8 cellular contexts compared by ENCODE assay signal in the genomic region with DNA sequence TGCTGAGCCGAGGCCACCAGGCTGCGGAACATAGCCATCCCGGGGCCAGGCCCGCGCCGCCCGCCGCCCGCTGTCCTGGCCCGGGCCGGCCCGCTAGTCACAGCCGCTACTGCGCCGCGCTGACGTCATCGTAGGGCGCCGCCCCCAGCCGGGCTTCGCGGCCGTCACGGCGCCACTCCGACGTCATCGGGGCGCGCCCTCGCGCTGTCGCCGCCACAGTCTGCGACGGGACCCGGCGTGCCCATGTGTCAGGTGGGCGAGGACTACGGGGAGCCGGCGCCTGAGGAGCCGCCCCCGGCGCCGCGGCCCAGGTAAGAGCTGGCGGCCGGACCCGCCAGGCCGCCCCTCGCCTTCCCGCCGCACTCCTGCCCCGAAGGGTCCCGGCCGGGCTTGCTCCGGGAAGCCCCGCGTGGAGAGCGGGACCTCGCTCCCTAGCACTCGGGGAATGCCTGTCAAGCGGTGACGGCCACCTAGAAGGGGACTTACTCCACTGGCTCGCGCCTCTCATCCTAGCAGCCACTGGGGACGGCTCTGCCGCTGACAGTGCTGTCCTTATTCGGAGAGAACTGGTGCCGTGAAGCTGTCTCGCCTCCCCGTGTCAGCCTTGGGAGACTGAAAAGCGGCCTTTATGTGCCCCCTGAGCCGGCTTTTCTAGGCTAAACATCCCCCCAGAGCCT. TPM values are rescaled to one million over a fixed set of nuclear protein-coding genes. Genes with fewer than 3 reads are reported as not detected.
DNase-seq lines count a peak whose midpoint lies in the region; ATAC-seq, FAIRE-seq and TF ChIP-seq lines count a peak whose summit lies in the region.

A gene (plus strand): TSS at position 216 of the 677 bp plus-strand sequence. CDS start 28 bp downstream, at position 244.
A gene with protein sequence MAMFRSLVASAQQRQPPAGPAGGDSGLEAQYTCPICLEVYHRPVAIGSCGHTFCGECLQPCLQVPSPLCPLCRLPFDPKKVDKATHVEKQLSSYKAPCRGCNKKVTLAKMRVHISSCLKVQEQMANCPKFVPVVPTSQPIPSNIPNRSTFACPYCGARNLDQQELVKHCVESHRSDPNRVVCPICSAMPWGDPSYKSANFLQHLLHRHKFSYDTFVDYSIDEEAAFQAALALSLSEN (minus strand): TSS at position 121 of the 677 bp plus-strand sequence. CDS start 83 bp downstream, at position 38.

- peak; percentile 61 for ATAC-seq in GM21390 (IDR thresholded peaks at IDR 0.05; ENCODE audit: unreplicated experiment)
- peak; percentile 84 for ATAC-seq in naive thymus-derived CD4-positive, alpha-beta T cell
- peak; percentile 86 for ATAC-seq in stimulated activated memory B cell treated with anti-CD40 and anti-IgM and Interleukin-4, amounts not matched to agents 10 μg/mL and 1 μg/mL and 100 μg/mL, for 72 hours

- no peaks in the 10 kb centered on the region for H3K27me3 Mint-ChIP-seq in naive thymus-derived CD4-positive, alpha-beta T cell
- H3K27me3 Mint-ChIP-seq in stimulated activated memory B cell treated with anti-CD40 and anti-IgM and Interleukin-4, amounts not matched to agents 10 μg/mL and 1 μg/mL and 100 μg/mL, for 72 hours: no peaks in the 10 kb centered on the region

- no peaks in the 10 kb centered on the region for H3K9me3 ChIP-seq in HUES64 (ENCODE audit: insufficient read depth, low read depth, low read length)
- H3K9me3 ChIP-seq in fibroblast of lung (ENCODE audit: control insufficient read depth, insufficient read depth, low read depth, low read length): no peaks in the 10 kb centered on the region
- no peaks in the 10 kb centered on the region for H3K9me3 ChIP-seq in naive thymus-derived CD4-positive, alpha-beta T cell (ENCODE audit: control insufficient read depth in 2 of 3, low read length in 3 of 3)

- H3K4me1 Mint-ChIP-seq in naive thymus-derived CD4-positive, alpha-beta T cell: peaks cover 31 to 45% (median 41%) of the 10 kb centered on the region in 7 donors
- H3K4me1 Mint-ChIP-seq in stimulated activated memory B cell treated with anti-CD40 and anti-IgM and Interleukin-4, amounts not matched to agents 10 μg/mL and 1 μg/mL and 100 μg/mL, for 72 hours: peaks cover 70% of the 10 kb centered on the region

- H3K36me3 ChIP-seq in HUES64 (ENCODE audit: insufficient read depth, low read length): no peaks in the 10 kb centered on the region
- H3K36me3 ChIP-seq in fibroblast of lung (ENCODE audit: control insufficient read depth, insufficient read depth, low read length): peaks cover 7% of the 10 kb centered on the region
- H3K36me3 ChIP-seq in naive thymus-derived CD4-positive, alpha-beta T cell (ENCODE audit: control insufficient read depth in 2 of 3, insufficient read depth in 3 of 3, low read length in 3 of 3): peaks cover 0 to 21% (median 0%) of the 10 kb centered on the region in 3 experiments

- CTCF ChIA-PET in naive thymus-derived CD4-positive, alpha-beta T cell (lab: Charles Lee): interaction anchor here (1.2 kb wide), 1 partner anchor 21 kb away, joined by 5 read pairs; no protein-coding TSS in a partner anchor

- no peaks in the 10 kb centered on the region for H3K27me3 ChIP-seq in HUES64 (ENCODE audit: insufficient read depth, low read length)
- no peaks in the 10 kb centered on the region for H3K27me3 ChIP-seq in fibroblast of lung (ENCODE audit: control insufficient read depth, insufficient read depth, low read length)
- no peaks in the 10 kb centered on the region for H3K27me3 ChIP-seq in naive thymus-derived CD4-positive, alpha-beta T cell (ENCODE audit: control insufficient read depth in 2 of 2, insufficient read depth in 2 of 2, low read length in 2 of 2)

- peak within 1 kb of the TSS; percentile 95 for H3K4me2 ChIP-seq in fibroblast of lung (ENCODE audit: extremely low read depth, insufficient read depth, low read length)

- peak within 1 kb of the TSS; percentile 78 for H3K9ac ChIP-seq in HUES64 (ENCODE audit: low read depth, low read length)
- H3K9ac ChIP-seq in fibroblast of lung (ENCODE audit: insufficient read depth, low read length): peak within 1 kb of the TSS; percentile 85

- no peaks in the 10 kb centered on the region for H3K9me3 Mint-ChIP-seq in naive thymus-derived CD4-positive, alpha-beta T cell
- no peaks in the 10 kb centered on the region for H3K9me3 Mint-ChIP-seq in stimulated activated memory B cell treated with anti-CD40 and anti-IgM and Interleukin-4, amounts not matched to agents 10 μg/mL and 1 μg/mL and 100 μg/mL, for 72 hours

- peak within 1 kb of the TSS; percentile 90 for H3K4me3 ChIP-seq in HUES64 (ENCODE audit: low read length)
- H3K4me3 ChIP-seq in fibroblast of lung (replicated peaks in 1 of 4; ENCODE audit: control extremely low read depth in 1 of 4, insufficient read depth in 1 of 4, low read depth in 3 of 4, low read length in 4 of 4): peak within 1 kb of the TSS; percentile 79 to 91 (median 87)
- H3K4me3 ChIP-seq in naive thymus-derived CD4-positive, alpha-beta T cell (ENCODE audit: low read length): peak within 1 kb of the TSS; percentile 79

- H3K79me2 ChIP-seq in fibroblast of lung (ENCODE audit: control insufficient read depth, insufficient read depth, low read length): peaks cover 43% of the 10 kb centered on the region

- peak within 1 kb of the TSS; percentile 40 for H2AFZ ChIP-seq in fibroblast of lung (ENCODE audit: low read length)

- peak within 1 kb of the TSS; percentile 85 to 98 (median 97) for H3K27ac Mint-ChIP-seq in naive thymus-derived CD4-positive, alpha-beta T cell
- peak within 1 kb of the TSS; percentile 61 for H3K27ac Mint-ChIP-seq in stimulated activated memory B cell treated with anti-CD40 and anti-IgM and Interleukin-4, amounts not matched to agents 10 μg/mL and 1 μg/mL and 100 μg/mL, for 72 hours

- DNase-seq in D721Med (ENCODE audit: insufficient read length, low spot score) (peak; percentile 84), RPMI7951 (ENCODE audit: low read depth) (peak; percentile 82), fibroblast of lung (ENCODE audit: low read depth in 2 of 2) (peak; percentile 85 to 86)
- peak; percentile 76 to 90 for DNase-seq in activated T-helper 1 cell treated with anti-CD3 and anti-CD28 coated beads, Interleukin-2, amount 50 U/mL, for 16 hours (ENCODE audit: low read depth in 1 of 2, low spot score in 1 of 2)
- peak; percentile 86 to 98 (median 92) for DNase-seq in naive thymus-derived CD4-positive, alpha-beta T cell

- H3K4me3 Mint-ChIP-seq in naive thymus-derived CD4-positive, alpha-beta T cell: peak within 1 kb of the TSS; percentile 78 to 98 (median 94)
- H3K4me3 Mint-ChIP-seq in stimulated activated memory B cell treated with anti-CD40 and anti-IgM and Interleukin-4, amounts not matched to agents 10 μg/mL and 1 μg/mL and 100 μg/mL, for 72 hours: peak within 1 kb of the TSS; percentile 73

- WGBS in HUES64: under 1% methylated on average over 76 of the region's 76 CpGs

- FAIRE-seq in D721Med (lab: Jason Lieb, UNC): no peak

- intact Hi-C loops in naive thymus-derived CD4-positive, alpha-beta T cell (cut with micrococcal nuclease): loop anchor here (1.0 to 10.0 kb wide), 10 partner anchors 43 to 1018 kb away; a partner anchor contains a TSS

- H3K27ac ChIP-seq in HUES64 (ENCODE audit: low read depth, low read length) (no peak within 1 kb of the TSS; the same call in 1 of the 2 replicates), fibroblast of lung (ENCODE audit: insufficient read depth, low read length) (peak within 1 kb of the TSS; percentile 67)
- peak within 1 kb of the TSS; percentile 88 for H3K27ac ChIP-seq in naive thymus-derived CD4-positive, alpha-beta T cell (ENCODE audit: low read depth, low read length)

- H3K4me1 ChIP-seq in HUES64 (ENCODE audit: insufficient read depth, low read length): peaks cover 5% of the 10 kb centered on the region; the same call in 1 of the 2 replicates
- peaks cover 5% of the 10 kb centered on the region for H3K4me1 ChIP-seq in fibroblast of lung (ENCODE audit: control insufficient read depth, extremely low read depth, insufficient read depth, low read length)
- H3K4me1 ChIP-seq in naive thymus-derived CD4-positive, alpha-beta T cell (ENCODE audit: control insufficient read depth in 2 of 2, insufficient read depth in 2 of 2, low read length in 2 of 2): peaks cover 25 to 40% of the 10 kb centered on the region in 2 donors

- H4K20me1 ChIP-seq in fibroblast of lung (ENCODE audit: control insufficient read depth, extremely low read depth, insufficient read depth, low read length): no peaks in the 10 kb centered on the region

- POLR2A ChIA-PET in naive thymus-derived CD4-positive, alpha-beta T cell (lab: Charles Lee): interaction anchor here (0.6 to 2.3 kb wide), 5 partner anchors 19 to 151 kb away, joined by 3 to 17 read pairs (median 9); a partner anchor contains a TSS

- H3K36me3 Mint-ChIP-seq in naive thymus-derived CD4-positive, alpha-beta T cell: peaks cover 0 to 13% (median 0%) of the 10 kb centered on the region in 5 donors
- H3K36me3 Mint-ChIP-seq in stimulated activated memory B cell treated with anti-CD40 and anti-IgM and Interleukin-4, amounts not matched to agents 10 μg/mL and 1 μg/mL and 100 μg/mL, for 72 hours: no peaks in the 10 kb centered on the region

- TF ChIP-seq CTCF in D721Med (IDR thresholded peaks at IDR 0.05; ENCODE audit: insufficient read depth, missing control alignments) (no peak), fibroblast of lung (conservative IDR thresholded peaks at IDR 0.05 in 1 of 2, IDR thresholded peaks at IDR 0.05 in 1 of 2; ENCODE audit: low read depth in 1 of 2, low read length in 2 of 2) (no peak)

RNA-seq across cellular contexts. Expression of the first gene that starts in this region (rescaled TPM):
- 28.4 TPM for polyA plus RNA-seq in HUES64 (2013, experiment 1 of 2)
- polyA plus RNA-seq in HUES64 (2013, experiment 2 of 2): 20.4 TPM
- total RNA-seq in RPMI7951 (2014; rRNA removed; shearing (Covaris generic)): 13.2 and 13.4 TPM in 2 replicates
- total RNA-seq in fibroblast of lung: 11.9 and 13.4 TPM in 2 replicates
- polyA plus RNA-seq in fibroblast of lung: 7.6 and 8.1 TPM in 2 replicates
- 17.9 and 24.7 TPM in 2 replicates for polyA plus RNA-seq in fibroblast of lung (2012)
- polyA minus RNA-seq in fibroblast of lung (ENCODE audit: low replicate concordance): 9.5 and 19.2 TPM in 2 replicates
- 10 to 100 TPM; 26.0 to 43.3 (median 28.3) TPM for total RNA-seq in naive thymus-derived CD4-positive, alpha-beta T cell
- polyA plus RNA-seq in naive thymus-derived CD4-positive, alpha-beta T cell: 10 to 100 TPM; 13.0 to 14.8 TPM

RNA-seq across cellular contexts. Expression of the second gene that starts in this region (rescaled TPM):
- 21.3 TPM for polyA plus RNA-seq in HUES64 (2013, experiment 1 of 2)
- 24.0 TPM for polyA plus RNA-seq in HUES64 (2013, experiment 2 of 2)
- total RNA-seq in RPMI7951 (2014; rRNA removed; shearing (Covaris generic)): 10.6 and 16.0 TPM in 2 replicates
- 9.7 and 13.6 TPM in 2 replicates for total RNA-seq in fibroblast of lung
- polyA plus RNA-seq in fibroblast of lung: 6.6 and 8.2 TPM in 2 replicates
- polyA plus RNA-seq in fibroblast of lung (2012): 7.5 and 12.3 TPM in 2 replicates
- 7.3 and 8.0 TPM in 2 replicates for polyA minus RNA-seq in fibroblast of lung (ENCODE audit: low replicate concordance)
- total RNA-seq in naive thymus-derived CD4-positive, alpha-beta T cell: 100 to 1,000 TPM in 4 of 5 experiments, 10 to 100 TPM in 1; 99.8 to 324 (median 133) TPM
- 10 to 100 TPM; 67.7 to 88.9 TPM for polyA plus RNA-seq in naive thymus-derived CD4-positive, alpha-beta T cell

Comparison
In these comparisons a context has a peak if more than half of its experiments do, and no peak if none do; other contexts are left out.
1. RNA of the second gene that starts in this region (polyA plus RNA-seq): 67.7 to 88.9 TPM in naive thymus-derived CD4-positive, alpha-beta T cell; 6.6 to 12.3 TPM in fibroblast of lung; every median in the first group is over 4 times any median in the second.
2. Peak in every context shown above with its lines, with median percentiles within 50 percentile points of each other: DNase-seq, ATAC-seq and H3K4me3 ChIP-seq.